ENCODE assay signal across 21 cellular contexts in genomic region chr1:85001742-85002141, GRCh38. TPM values are rescaled to one million over a fixed set of nuclear protein-coding genes. Genes with fewer than 3 reads are reported as not detected.
"Had no signal": no experiment of that assay in that cellular context is flagged by ENCODE, and none has a peak within 500 bp of the region (broad histone marks: within the 10 kb centered on the region; RNA-seq: fewer than 3 reads in every experiment).

No MANE protein-coding gene starts in this region.

- H2AFZ ChIP-seq: parathyroid adenoma had no signal

- H3K27ac ChIP-seq: epithelial cell of prostate, esophagus muscularis mucosa, gastroesophageal sphincter, parathyroid adenoma, prostate gland, right lobe of liver, tibial artery, upper lobe of left lung, vagina had no signal

- ATAC-seq: effector memory CD8-positive, alpha-beta T cell; gastroesophageal sphincter; left lobe of liver; naive thymus-derived CD4-positive, alpha-beta T cell; right lobe of liver; stimulated activated effector memory CD8-positive, alpha-beta T cell treated with anti-CD3 and anti-CD28 coated beads, Interleukin-12 subunit alpha, Interleukin-12 subunit beta, amount 100 ng/mL, for 72 hours had no signal

- H3K4me1 ChIP-seq: parathyroid adenoma, prostate gland had no signal

- H3K79me2 ChIP-seq: parathyroid adenoma had no signal

- DNase-seq: effector memory CD8-positive, alpha-beta T cell; glutamatergic neuron; islet precursor cell; mammary epithelial cell; naive thymus-derived CD4-positive, alpha-beta T cell; nephron progenitor cell; retina; right lobe of liver; stimulated activated CD4-positive, alpha-beta T cell treated with anti-CD3 and anti-CD28 coated beads, Interleukin-4, amount 100 ng/mL, for 1 hour; stimulated activated CD8-positive, alpha-beta memory T cell treated with anti-CD3 and anti-CD28 coated beads, Interleukin-4, amount 100 ng/mL, for 48 hours; tibial artery; upper lobe of left lung had no signal

- H3K36me3 ChIP-seq: esophagus muscularis mucosa, gastroesophageal sphincter, prostate gland, right lobe of liver, tibial artery, upper lobe of left lung, vagina had no signal

- H3K9me3 ChIP-seq: esophagus muscularis mucosa, prostate gland, right lobe of liver, vagina had no signal

- H3K4me3 ChIP-seq: esophagus muscularis mucosa, gastroesophageal sphincter, prostate gland, right lobe of liver, tibial artery, upper lobe of left lung, vagina had no signal

RNA-seq across cellular contexts. Expression of gene MCOLN2, which starts 4.8 kb away (rescaled TPM):
- total RNA-seq: temporal lobe had no signal

RNA-seq across cellular contexts. Expression of gene MCOLN3, which starts 46.6 kb away (rescaled TPM):
- total RNA-seq: temporal lobe had no signal
